8 cellular contexts compared by ENCODE assay signal in genomic region chr1:31617218-31617916, GRCh38. TPM values are rescaled to one million over a fixed set of nuclear protein-coding genes. Genes with fewer than 3 reads are reported as not detected.
DNase-seq lines count a peak whose midpoint lies in the region; ATAC-seq lines count a peak whose summit lies in the region.

Gene HCRTR1, plus strand, starts transcription at chr1:31617689. Its CDS starts 1,504 bp downstream, at chr1:31619193.

- DNase-seq in Right ventricle myocardium superior (no peak), cardiac septum (ENCODE audit: low spot score) (no peak), aorta (no peak), H4 (ENCODE audit: low spot score) (no peak)

- intact Hi-C loops in Right ventricle myocardium superior (cut with DNase I) (no loop called here), cardiac septum (cut with DNase I) (no loop called here), aorta (cut with DNase I) (loop anchor here in 1 of 2 donors (2.0 kb wide), 1 partner anchor 51 kb away; no protein-coding TSS in a partner anchor)

- H3K4me1 ChIP-seq in duodenal mucosa (ENCODE audit: control insufficient read depth in 1 of 2, insufficient read depth in 2 of 2, low read length in 2 of 2) (peaks cover 0 to 4% of the 10 kb centered on the region in 2 donors), muscle layer of duodenum (ENCODE audit: control insufficient read depth in 1 of 2, insufficient read depth in 2 of 2, low read length in 2 of 2) (peaks cover 0 to 9% of the 10 kb centered on the region in 2 donors), aorta (ENCODE audit: control insufficient read depth in 1 of 2, insufficient read depth in 2 of 2, low read length in 2 of 2) (no peaks in the 10 kb centered on the region)

- peak; percentile 14 for ATAC-seq in Right ventricle myocardium superior (ENCODE audit: poor library complexity)
- no peak for ATAC-seq in aorta (ENCODE audit: low FRiP score)
- ATAC-seq in GM21529 (IDR thresholded peaks at IDR 0.05; ENCODE audit: unreplicated experiment): no peak
- no peak for ATAC-seq in GM18519 (IDR thresholded peaks at IDR 0.05; ENCODE audit: low FRiP score, unreplicated experiment)

- peak within 1 kb of the TSS in 1 of 2 donors; percentile 8 for H3K9ac ChIP-seq in duodenal mucosa (ENCODE audit: low read depth in 1 of 2, low read length in 2 of 2)

- H3K27me3 ChIP-seq in duodenal mucosa (ENCODE audit: control insufficient read depth in 1 of 2, insufficient read depth in 2 of 2, low read length in 2 of 2) (peaks cover 10 to 15% of the 10 kb centered on the region in 2 donors), muscle layer of duodenum (ENCODE audit: low read depth, low read length) (peaks cover 5% of the 10 kb centered on the region), aorta (ENCODE audit: control insufficient read depth in 1 of 2, insufficient read depth in 2 of 2, low read length in 1 of 2) (no peaks in the 10 kb centered on the region)

- peak within 1 kb of the TSS; percentile 54 to 58 for H3K4me3 ChIP-seq in duodenal mucosa (ENCODE audit: low read depth in 1 of 2, low read length in 2 of 2)
- peak within 1 kb of the TSS; percentile 26 to 62 for H3K4me3 ChIP-seq in muscle layer of duodenum (ENCODE audit: low read depth in 1 of 2, low read length in 2 of 2)
- H3K4me3 ChIP-seq in aorta (ENCODE audit: low read length in 2 of 2): peak within 1 kb of the TSS; percentile 34 to 50

- H3K27ac ChIP-seq in duodenal mucosa (ENCODE audit: low read depth, low read length): no peak within 1 kb of the TSS
- no peak within 1 kb of the TSS for H3K27ac ChIP-seq in muscle layer of duodenum (ENCODE audit: low read length)
- no peak within 1 kb of the TSS for H3K27ac ChIP-seq in aorta (ENCODE audit: low read depth in 1 of 2, low read length in 2 of 2)

- H3K36me3 ChIP-seq in duodenal mucosa (ENCODE audit: control insufficient read depth in 1 of 2, insufficient read depth in 2 of 2, low read length in 2 of 2): no peaks in the 10 kb centered on the region
- H3K36me3 ChIP-seq in muscle layer of duodenum (ENCODE audit: control insufficient read depth in 1 of 2, insufficient read depth in 2 of 2, low read length in 2 of 2): no peaks in the 10 kb centered on the region
- no peaks in the 10 kb centered on the region for H3K36me3 ChIP-seq in aorta (ENCODE audit: control insufficient read depth in 1 of 2, insufficient read depth in 2 of 2, low read length in 1 of 2)

- 12 to 17% methylated on average over 23 to 48 of the region's 48 CpGs for WGBS in aorta, 2 donors

- H3K9me3 ChIP-seq in duodenal mucosa (ENCODE audit: control insufficient read depth in 1 of 2, low read length in 2 of 2): no peaks in the 10 kb centered on the region
- no peaks in the 10 kb centered on the region for H3K9me3 ChIP-seq in muscle layer of duodenum (ENCODE audit: control insufficient read depth in 1 of 2, low read length in 2 of 2)
- no peaks in the 10 kb centered on the region for H3K9me3 ChIP-seq in aorta (ENCODE audit: control insufficient read depth, low read length)

RNA-seq across cellular contexts. Expression of gene HCRTR1, which starts in this region (rescaled TPM):
- 0.46 TPM for total RNA-seq in Right ventricle myocardium superior
- not detected for total RNA-seq in cardiac septum
- total RNA-seq in aorta: under 1 TPM in 1 of 2 donors, not detected in 1; 0.42 TPM
- under 1 TPM in 1 of 2 donors, not detected in 1; 0.18 TPM for polyA plus RNA-seq in aorta
- total RNA-seq in H4 (2014; rRNA removed; shearing (Covaris generic)): not detected in 2 replicates

Comparison
In these comparisons a context has a peak if more than half of its experiments do, and no peak if none do; other contexts are left out.
1. Peak in ATAC-seq in Right ventricle myocardium superior; RNA of the gene not detected or under 1 TPM.